Comparison of ENCODE assay signal across 8 cellular contexts in the genomic region with DNA sequence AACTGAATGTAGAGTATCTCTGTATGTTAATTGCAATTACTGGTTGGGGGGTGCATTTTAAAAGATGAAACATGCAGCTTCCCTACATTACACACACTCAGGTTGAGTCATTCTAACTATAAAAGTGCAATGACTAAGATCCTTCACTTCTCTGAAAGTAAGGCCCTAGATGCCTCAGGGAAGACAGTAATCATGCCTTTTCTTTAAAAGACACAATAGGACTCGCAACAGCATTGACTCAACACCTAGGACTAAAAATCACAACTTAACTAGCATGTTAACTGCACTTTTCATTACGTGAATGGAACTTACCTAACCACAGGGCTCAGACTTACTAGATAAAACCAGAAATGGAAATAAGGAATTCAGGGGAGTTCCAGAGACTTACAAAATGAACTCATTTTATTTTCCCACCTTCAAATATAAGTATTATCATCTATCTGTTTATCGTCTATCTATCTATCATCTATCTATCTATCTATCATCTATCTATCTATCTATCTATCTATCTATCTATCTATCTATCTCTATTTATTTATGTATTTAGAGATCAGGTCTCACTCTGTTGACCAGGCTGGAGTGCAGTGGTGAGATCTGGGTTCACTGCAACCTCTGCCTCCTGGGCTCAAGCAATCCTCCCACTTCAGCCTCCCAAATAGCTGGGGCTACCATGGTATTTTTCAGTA. TPM values are rescaled to one million over a fixed set of nuclear protein-coding genes. Genes with fewer than 3 reads are reported as not detected.
DNase-seq lines count a peak whose midpoint lies in the region; ATAC-seq and TF ChIP-seq lines count a peak whose summit lies in the region.

No MANE protein-coding gene starts in this region.

- H3K4me3 Mint-ChIP-seq in osteocyte (ENCODE audit: unreplicated experiment), result no peak overlapping the region

- no peak for TF ChIP-seq CTCF in osteocyte (IDR thresholded peaks at IDR 0.05)

- peaks cover 28% of the 10 kb centered on the region for H3K4me1 Mint-ChIP-seq in osteocyte (ENCODE audit: unreplicated experiment)

- ATAC-seq in GM19035 (IDR thresholded peaks at IDR 0.05; ENCODE audit: unreplicated experiment), result peak; percentile 65
- ATAC-seq in HG03175 (IDR thresholded peaks at IDR 0.05; ENCODE audit: unreplicated experiment), result peak; percentile 62

- H3K36me3 Mint-ChIP-seq in osteocyte (ENCODE audit: unreplicated experiment), result peaks cover 13% of the 10 kb centered on the region

- no peak overlapping the region for H3K27ac Mint-ChIP-seq in osteocyte (ENCODE audit: unreplicated experiment)

- no peaks in the 10 kb centered on the region for H3K9me3 Mint-ChIP-seq in osteocyte (ENCODE audit: unreplicated experiment)

- DNase-seq in AG08395 (ENCODE audit: low spot score) (peak; percentile 48), amniotic epithelial cell (ENCODE audit: low read depth) (peak; percentile 59), osteocyte (ENCODE audit: extremely low spot score, unreplicated experiment) (no peak), NCI-H526 (lab: John Stamatoyannopoulos, UW) (no peak), ureter (ENCODE audit: low spot score) (no peak), SW 1271 (lab: John Stamatoyannopoulos, UW) (no peak)

- H3K27me3 Mint-ChIP-seq in osteocyte (ENCODE audit: unreplicated experiment), result no peaks in the 10 kb centered on the region

RNA-seq across cellular contexts. Expression of gene CHML, which starts 47.8 kb away (rescaled TPM):
- total RNA-seq in osteocyte (12.7 and 14.2 TPM in 2 replicates), ureter (4.6 TPM)

RNA-seq across cellular contexts. Expression of gene OPN3, which starts 47.8 kb away (rescaled TPM):
- total RNA-seq in osteocyte (15.3 and 15.8 TPM in 2 replicates), ureter (6.5 TPM)

RNA-seq across cellular contexts. Expression of gene WDR64, which starts 59.7 kb away (rescaled TPM):
- total RNA-seq in osteocyte (not detected in 2 replicates), ureter (not detected)

Comparison
In these comparisons a context has a peak if more than half of its experiments do, and no peak if none do; other contexts are left out.
1. DNase-seq: peak in AG08395 (single experiment) and amniotic epithelial cell (single experiment); none in osteocyte (single experiment), NCI-H526 (0 of 2), ureter (single experiment) and SW 1271 (0 of 2).